ENCODE assay signal across 15 cellular contexts in the genomic region with DNA sequence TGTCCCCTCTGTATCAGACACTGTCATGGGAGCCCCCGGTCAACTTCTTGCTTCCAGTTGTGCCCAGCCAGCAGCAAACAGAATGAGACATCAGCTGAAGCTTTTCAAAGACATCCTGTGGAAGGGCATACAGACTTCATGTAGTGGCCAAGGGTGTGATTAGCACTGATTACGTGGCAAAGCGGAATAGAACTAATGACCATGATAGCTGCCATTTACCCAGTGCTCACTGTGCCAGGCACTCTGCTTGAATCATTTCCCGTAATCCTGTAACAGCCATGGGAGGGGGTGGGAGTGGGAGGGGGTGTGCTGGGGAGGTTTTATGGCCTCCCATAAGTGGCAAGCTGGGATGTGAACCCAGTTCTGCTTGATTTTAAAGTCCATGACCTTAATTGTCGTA.
"Had no signal": no experiment of that assay in that cellular context is flagged by ENCODE, and none has a peak within 500 bp of the region (broad histone marks: within the 10 kb centered on the region; RNA-seq: fewer than 3 reads in every experiment).

No MANE protein-coding gene starts in this region.

- H3K27me3 Mint-ChIP-seq: activated T-helper 17 cell treated with anti-CD3 and anti-CD28 coated beads, Interleukin-2, amount 50 U/mL, for 72 hours; progenitor cell of endocrine pancreas; stimulated activated naive CD8-positive, alpha-beta T cell treated with anti-CD3 and anti-CD28 coated beads, Interleukin-15, amount 100 ng/mL, for 72 hours had no signal

- H3K36me3 ChIP-seq: thyroid gland, vagina had no signal

- H3K27me3 ChIP-seq: dorsolateral prefrontal cortex, spleen, thyroid gland, vagina had no signal

- H3K4me3 Mint-ChIP-seq: activated naive CD4-positive, alpha-beta T cell treated with anti-CD3 and anti-CD28 coated beads for 36 hours; activated T-helper 17 cell treated with anti-CD3 and anti-CD28 coated beads, Interleukin-2, amount 50 U/mL, for 72 hours; nephron progenitor cell; stimulated activated naive CD8-positive, alpha-beta T cell treated with anti-CD3 and anti-CD28 coated beads, Interleukin-15, amount 100 ng/mL, for 72 hours had no signal

- H3K27ac ChIP-seq: dorsolateral prefrontal cortex, spleen, thyroid gland, vagina had no signal

- H3K27ac Mint-ChIP-seq: activated naive CD4-positive, alpha-beta T cell treated with anti-CD3 and anti-CD28 coated beads for 36 hours; activated T-helper 17 cell treated with anti-CD3 and anti-CD28 coated beads, Interleukin-2, amount 50 U/mL, for 72 hours; progenitor cell of endocrine pancreas; stimulated activated naive CD8-positive, alpha-beta T cell treated with anti-CD3 and anti-CD28 coated beads, Interleukin-15, amount 100 ng/mL, for 72 hours had no signal

- H3K4me3 ChIP-seq: dorsolateral prefrontal cortex, spleen, thyroid gland, vagina had no signal

- H3K9me3 Mint-ChIP-seq: activated naive CD4-positive, alpha-beta T cell treated with anti-CD3 and anti-CD28 coated beads for 36 hours; activated T-helper 17 cell treated with anti-CD3 and anti-CD28 coated beads, Interleukin-2, amount 50 U/mL, for 72 hours; nephron progenitor cell; stimulated activated naive CD8-positive, alpha-beta T cell treated with anti-CD3 and anti-CD28 coated beads, Interleukin-15, amount 100 ng/mL, for 72 hours had no signal

- H3K9me3 ChIP-seq: spleen, thyroid gland, vagina had no signal

- ATAC-seq: activated T-helper 17 cell treated with anti-CD3 and anti-CD28 coated beads, Interleukin-2, amount 50 U/mL, for 72 hours; sciatic nerve; stimulated activated naive CD8-positive, alpha-beta T cell treated with anti-CD3 and anti-CD28 coated beads, Interleukin-15, amount 100 ng/mL, for 72 hours had no signal

- DNase-seq: activated naive CD4-positive, alpha-beta T cell treated with anti-CD3 and anti-CD28 coated beads for 36 hours; activated T-cell treated with anti-CD3 and anti-CD28 coated beads for 4 hours; dorsolateral prefrontal cortex; erythroblast; hypothalamus; mesenchymal stem cell; nephron progenitor cell; spleen; stimulated activated naive CD8-positive, alpha-beta T cell treated with anti-CD3 and anti-CD28 coated beads, Interleukin-15, amount 100 ng/mL, for 72 hours; SW 1271; thyroid gland had no signal
